Comparison of ENCODE assay signal across 8 cellular contexts in the genomic region with DNA sequence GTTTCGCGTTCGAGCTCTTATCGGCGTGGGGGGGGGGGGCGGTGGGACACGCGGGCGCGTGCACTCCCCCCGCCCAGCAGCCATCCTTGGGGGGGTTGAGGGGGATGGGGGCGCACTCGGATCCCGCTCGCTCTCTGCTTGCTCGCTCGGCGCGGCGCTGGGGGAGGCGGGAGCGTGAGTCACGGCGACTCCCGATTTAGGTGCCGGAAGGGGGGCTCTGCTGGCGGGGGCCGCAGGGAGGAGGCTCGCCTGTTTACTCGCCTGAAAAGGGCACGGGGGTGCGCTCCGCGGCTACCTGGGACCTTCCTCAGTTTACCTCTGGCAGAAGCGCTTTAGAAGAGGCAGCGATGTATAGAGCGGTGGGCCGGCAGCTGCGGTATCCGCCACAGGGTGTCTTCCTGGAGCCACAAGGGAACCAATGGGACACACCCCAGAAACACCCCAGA. TPM values are rescaled to one million over a fixed set of nuclear protein-coding genes. Genes with fewer than 3 reads are reported as not detected.
DNase-seq lines count a peak whose midpoint lies in the region; ATAC-seq and TF ChIP-seq lines count a peak whose summit lies in the region.

No MANE protein-coding gene starts in this region.

- peak overlapping the region; percentile 75 for H3K4me3 Mint-ChIP-seq in osteocyte (ENCODE audit: unreplicated experiment)

- DNase-seq in DMS 273 (lab: John Stamatoyannopoulos, UW; ENCODE audit: unreplicated experiment) (peak; percentile 85), DMS 273 treated with DMSO at 0.1 percent for 48 hours (lab: John Stamatoyannopoulos, UW) (no peak), NCI-H446 treated with DMSO at 0.1 percent for 48 hours (lab: John Stamatoyannopoulos, UW) (peak; percentile 48), choroid plexus epithelial cell (ENCODE audit: low read depth) (no peak), osteocyte (ENCODE audit: extremely low spot score, unreplicated experiment) (no peak), DMS153 (lab: John Stamatoyannopoulos, UW) (no peak)

- no peaks in the 10 kb centered on the region for H3K9me3 Mint-ChIP-seq in osteocyte (ENCODE audit: unreplicated experiment)

- ATAC-seq in HG03196 (IDR thresholded peaks at IDR 0.05; ENCODE audit: unreplicated experiment) (no peak), esophagus mucosa (no peak)

- no peaks in the 10 kb centered on the region for H3K36me3 Mint-ChIP-seq in osteocyte (ENCODE audit: unreplicated experiment)

- no peak overlapping the region for H3K27ac Mint-ChIP-seq in osteocyte (ENCODE audit: unreplicated experiment)

- peaks cover 33% of the 10 kb centered on the region for H3K4me1 Mint-ChIP-seq in osteocyte (ENCODE audit: unreplicated experiment)

- peaks cover 45% of the 10 kb centered on the region for H3K27me3 Mint-ChIP-seq in osteocyte (ENCODE audit: unreplicated experiment)

- H3K4me3 ChIP-seq in choroid plexus epithelial cell (ENCODE audit: low read depth, low read length) = peak overlapping the region; percentile 65

- no peak for TF ChIP-seq CTCF in choroid plexus epithelial cell (conservative IDR thresholded peaks at IDR 0.05; ENCODE audit: low read depth, low read length)
- no peak for TF ChIP-seq CTCF in osteocyte (IDR thresholded peaks at IDR 0.05)

RNA-seq across cellular contexts. Expression of gene PDE4A, which starts 1.1 kb away (rescaled TPM):
- total RNA-seq in osteocyte (12.4 and 12.7 TPM in 2 replicates), esophagus mucosa (0.92 TPM)

RNA-seq across cellular contexts. Expression of gene CDC37, which starts 15.9 kb away (rescaled TPM):
- total RNA-seq in osteocyte (143 and 148 TPM in 2 replicates), esophagus mucosa (86.5 TPM)

RNA-seq across cellular contexts. Expression of gene TYK2, which starts 38.9 kb away (rescaled TPM):
- total RNA-seq in osteocyte (117 and 136 TPM in 2 replicates), esophagus mucosa (51.1 TPM)

Comparison
In these comparisons a context has a peak if more than half of its experiments do, and no peak if none do; other contexts are left out.
1. DNase-seq: peak in DMS 273 (single experiment) and NCI-H446 treated with DMSO at 0.1 percent for 48 hours (single experiment); none in DMS 273 treated with DMSO at 0.1 percent for 48 hours (single experiment), choroid plexus epithelial cell (single experiment), osteocyte (single experiment) and DMS153 (single experiment).